8 cellular contexts compared by ENCODE assay signal in genomic region chr3:49017229-49017615, GRCh38. TPM values are rescaled to one million over a fixed set of nuclear protein-coding genes. Genes with fewer than 3 reads are reported as not detected.
DNase-seq lines count a peak whose midpoint lies in the region; ATAC-seq and TF ChIP-seq lines count a peak whose summit lies in the region.

No MANE protein-coding gene starts in this region.

- H3K27ac Mint-ChIP-seq in T-helper 1 cell treated with Interleukin-12 subunit alpha and Interleukin-12 subunit beta and Interleukin-4 antibody, amounts not matched to agents 30 μg/mL and 1 μg/mL, for 36 hours, result peak overlapping the region; percentile 67
- no peak overlapping the region; the same call in 1 of the 2 replicates for H3K27ac Mint-ChIP-seq in WTC11
- peak overlapping the region; percentile 96 for H3K27ac Mint-ChIP-seq in stimulated activated memory B cell treated with anti-CD40 and anti-IgM and Interleukin-4, amounts not matched to agents 10 μg/mL and 1 μg/mL and 100 μg/mL, for 72 hours

- no peak for DNase-seq in T-helper 1 cell
- DNase-seq in WTC11 (ENCODE audit: low spot score), result no peak
- DNase-seq in hepatocyte (ENCODE audit: low spot score), result no peak
- no peak for DNase-seq in cerebellum (ENCODE audit: low spot score)
- DNase-seq in AG08395 (ENCODE audit: low spot score), result no peak

- H4K20me1 ChIP-seq in hepatocyte (ENCODE audit: insufficient read depth, poor library complexity, severe bottlenecking), result peaks cover 37% of the 10 kb centered on the region

- peaks cover 46% of the 10 kb centered on the region for H3K79me2 ChIP-seq in hepatocyte

- H3K36me3 Mint-ChIP-seq in T-helper 1 cell treated with Interleukin-12 subunit alpha and Interleukin-12 subunit beta and Interleukin-4 antibody, amounts not matched to agents 30 μg/mL and 1 μg/mL, for 36 hours (ENCODE audit: low read depth), result peaks cover 14% of the 10 kb centered on the region
- H3K36me3 Mint-ChIP-seq in WTC11, result peaks cover 24% of the 10 kb centered on the region
- H3K36me3 Mint-ChIP-seq in stimulated activated memory B cell treated with anti-CD40 and anti-IgM and Interleukin-4, amounts not matched to agents 10 μg/mL and 1 μg/mL and 100 μg/mL, for 72 hours, result peaks cover 27% of the 10 kb centered on the region

- H3K27me3 ChIP-seq in hepatocyte, result no peaks in the 10 kb centered on the region

- peaks cover 15% of the 10 kb centered on the region for H3K4me1 Mint-ChIP-seq in T-helper 1 cell treated with Interleukin-12 subunit alpha and Interleukin-12 subunit beta and Interleukin-4 antibody, amounts not matched to agents 30 μg/mL and 1 μg/mL, for 36 hours (ENCODE audit: low read depth)
- H3K4me1 Mint-ChIP-seq in WTC11, result peaks cover 18% of the 10 kb centered on the region
- H3K4me1 Mint-ChIP-seq in stimulated activated memory B cell treated with anti-CD40 and anti-IgM and Interleukin-4, amounts not matched to agents 10 μg/mL and 1 μg/mL and 100 μg/mL, for 72 hours, result peaks cover 57% of the 10 kb centered on the region

- H3K36me3 ChIP-seq in hepatocyte (replicated peaks; ENCODE audit: insufficient read depth, low read depth), result no peaks in the 10 kb centered on the region

- peaks cover 30% of the 10 kb centered on the region for H3K4me1 ChIP-seq in hepatocyte (ENCODE audit: insufficient read depth)

- H2AFZ ChIP-seq in hepatocyte, result no peak overlapping the region

- H3K4me3 Mint-ChIP-seq in T-helper 1 cell treated with Interleukin-12 subunit alpha and Interleukin-12 subunit beta and Interleukin-4 antibody, amounts not matched to agents 30 μg/mL and 1 μg/mL, for 36 hours, result peak overlapping the region; percentile 91
- peak overlapping the region; percentile 92 for H3K4me3 Mint-ChIP-seq in WTC11
- peak overlapping the region; percentile 93 for H3K4me3 Mint-ChIP-seq in stimulated activated memory B cell treated with anti-CD40 and anti-IgM and Interleukin-4, amounts not matched to agents 10 μg/mL and 1 μg/mL and 100 μg/mL, for 72 hours

- POLR2A ChIA-PET in WTC11 (lab: Charles Lee), result interaction anchor here (0.5 to 3.6 kb wide), 6 partner anchors 10 to 76 kb away, joined by 3 to 40 read pairs (median 6); partner anchors contain the start of genes IMPDH2, P4HTM and WDR6

- no peaks in the 10 kb centered on the region for H3K9me2 ChIP-seq in hepatocyte (replicated peaks; ENCODE audit: insufficient read depth)

- H3K27me3 Mint-ChIP-seq in T-helper 1 cell treated with Interleukin-12 subunit alpha and Interleukin-12 subunit beta and Interleukin-4 antibody, amounts not matched to agents 30 μg/mL and 1 μg/mL, for 36 hours (ENCODE audit: low read depth), result no peaks in the 10 kb centered on the region
- H3K27me3 Mint-ChIP-seq in WTC11 (ENCODE audit: low read depth), result no peaks in the 10 kb centered on the region
- no peaks in the 10 kb centered on the region for H3K27me3 Mint-ChIP-seq in stimulated activated memory B cell treated with anti-CD40 and anti-IgM and Interleukin-4, amounts not matched to agents 10 μg/mL and 1 μg/mL and 100 μg/mL, for 72 hours

- CTCF ChIA-PET in WTC11 (lab: Charles Lee), result interaction anchor here (2.3 to 8.2 kb wide), 2 partner anchors 10 to 29 kb away, joined by 21 to 101 read pairs; partner anchors contain the start of genes P4HTM and WDR6

- H3K9me3 ChIP-seq in hepatocyte (ENCODE audit: low read depth), result no peaks in the 10 kb centered on the region

- ATAC-seq in WTC11 (no peak), GM18519 (IDR thresholded peaks at IDR 0.05; ENCODE audit: low FRiP score, unreplicated experiment) (no peak)
- ATAC-seq in stimulated activated memory B cell treated with anti-CD40 and anti-IgM and Interleukin-4, amounts not matched to agents 10 μg/mL and 1 μg/mL and 100 μg/mL, for 72 hours, result no peak

- peak overlapping the region; percentile 96 for H3K4me2 ChIP-seq in hepatocyte

- peak overlapping the region; percentile 96 for H3K27ac ChIP-seq in hepatocyte

- peak overlapping the region; percentile 75 for H3K4me3 ChIP-seq in hepatocyte

- H3K9me3 Mint-ChIP-seq in T-helper 1 cell treated with Interleukin-12 subunit alpha and Interleukin-12 subunit beta and Interleukin-4 antibody, amounts not matched to agents 30 μg/mL and 1 μg/mL, for 36 hours, result no peaks in the 10 kb centered on the region
- no peaks in the 10 kb centered on the region for H3K9me3 Mint-ChIP-seq in WTC11
- H3K9me3 Mint-ChIP-seq in stimulated activated memory B cell treated with anti-CD40 and anti-IgM and Interleukin-4, amounts not matched to agents 10 μg/mL and 1 μg/mL and 100 μg/mL, for 72 hours, result no peaks in the 10 kb centered on the region

- TF ChIP-seq CTCF in WTC11 (IDR thresholded peaks at IDR 0.05), result no peak
- TF ChIP-seq CTCF in hepatocyte (IDR thresholded peaks at IDR 0.05; ENCODE audit: poor library complexity), result no peak

- 86% methylated on average over 2 of the region's 2 CpGs for WGBS in hepatocyte (ENCODE audit: low lambda C conversion rate, missing lambda C conversion rate)

TF ChIP-seq in WTC11, 78 proteins besides CTCF, POLR2A, EP300 and RAD21:
- TF ChIP-seq, protein P1, sequence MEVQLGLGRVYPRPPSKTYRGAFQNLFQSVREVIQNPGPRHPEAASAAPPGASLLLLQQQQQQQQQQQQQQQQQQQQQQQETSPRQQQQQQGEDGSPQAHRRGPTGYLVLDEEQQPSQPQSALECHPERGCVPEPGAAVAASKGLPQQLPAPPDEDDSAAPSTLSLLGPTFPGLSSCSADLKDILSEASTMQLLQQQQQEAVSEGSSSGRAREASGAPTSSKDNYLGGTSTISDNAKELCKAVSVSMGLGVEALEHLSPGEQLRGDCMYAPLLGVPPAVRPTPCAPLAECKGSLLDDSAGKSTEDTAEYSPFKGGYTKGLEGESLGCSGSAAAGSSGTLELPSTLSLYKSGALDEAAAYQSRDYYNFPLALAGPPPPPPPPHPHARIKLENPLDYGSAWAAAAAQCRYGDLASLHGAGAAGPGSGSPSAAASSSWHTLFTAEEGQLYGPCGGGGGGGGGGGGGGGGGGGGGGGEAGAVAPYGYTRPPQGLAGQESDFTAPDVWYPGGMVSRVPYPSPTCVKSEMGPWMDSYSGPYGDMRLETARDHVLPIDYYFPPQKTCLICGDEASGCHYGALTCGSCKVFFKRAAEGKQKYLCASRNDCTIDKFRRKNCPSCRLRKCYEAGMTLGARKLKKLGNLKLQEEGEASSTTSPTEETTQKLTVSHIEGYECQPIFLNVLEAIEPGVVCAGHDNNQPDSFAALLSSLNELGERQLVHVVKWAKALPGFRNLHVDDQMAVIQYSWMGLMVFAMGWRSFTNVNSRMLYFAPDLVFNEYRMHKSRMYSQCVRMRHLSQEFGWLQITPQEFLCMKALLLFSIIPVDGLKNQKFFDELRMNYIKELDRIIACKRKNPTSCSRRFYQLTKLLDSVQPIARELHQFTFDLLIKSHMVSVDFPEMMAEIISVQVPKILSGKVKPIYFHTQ (CRISPR knock-in tag; IDR thresholded peaks at IDR 0.05), result no peak
- no peak for TF ChIP-seq ATF1 (CRISPR knock-in tag; IDR thresholded peaks at IDR 0.05)
- TF ChIP-seq NFYB (CRISPR knock-in tag; conservative IDR thresholded peaks at IDR 0.05; ENCODE audit: low read depth), result no peak
- TF ChIP-seq ESRRA (CRISPR knock-in tag; IDR thresholded peaks at IDR 0.05; ENCODE audit: borderline replicate concordance), result no peak
- TF ChIP-seq ZNF396 (CRISPR knock-in tag; IDR thresholded peaks at IDR 0.05; ENCODE audit: borderline replicate concordance), result no peak
- 0 out of 2 replicates have a peak, but pooled peaks have one; percentile 3 for TF ChIP-seq EMX1 (CRISPR knock-in tag; IDR thresholded peaks at IDR 0.05)
- TF ChIP-seq, protein P2, sequence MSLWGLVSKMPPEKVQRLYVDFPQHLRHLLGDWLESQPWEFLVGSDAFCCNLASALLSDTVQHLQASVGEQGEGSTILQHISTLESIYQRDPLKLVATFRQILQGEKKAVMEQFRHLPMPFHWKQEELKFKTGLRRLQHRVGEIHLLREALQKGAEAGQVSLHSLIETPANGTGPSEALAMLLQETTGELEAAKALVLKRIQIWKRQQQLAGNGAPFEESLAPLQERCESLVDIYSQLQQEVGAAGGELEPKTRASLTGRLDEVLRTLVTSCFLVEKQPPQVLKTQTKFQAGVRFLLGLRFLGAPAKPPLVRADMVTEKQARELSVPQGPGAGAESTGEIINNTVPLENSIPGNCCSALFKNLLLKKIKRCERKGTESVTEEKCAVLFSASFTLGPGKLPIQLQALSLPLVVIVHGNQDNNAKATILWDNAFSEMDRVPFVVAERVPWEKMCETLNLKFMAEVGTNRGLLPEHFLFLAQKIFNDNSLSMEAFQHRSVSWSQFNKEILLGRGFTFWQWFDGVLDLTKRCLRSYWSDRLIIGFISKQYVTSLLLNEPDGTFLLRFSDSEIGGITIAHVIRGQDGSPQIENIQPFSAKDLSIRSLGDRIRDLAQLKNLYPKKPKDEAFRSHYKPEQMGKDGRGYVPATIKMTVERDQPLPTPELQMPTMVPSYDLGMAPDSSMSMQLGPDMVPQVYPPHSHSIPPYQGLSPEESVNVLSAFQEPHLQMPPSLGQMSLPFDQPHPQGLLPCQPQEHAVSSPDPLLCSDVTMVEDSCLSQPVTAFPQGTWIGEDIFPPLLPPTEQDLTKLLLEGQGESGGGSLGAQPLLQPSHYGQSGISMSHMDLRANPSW (CRISPR knock-in tag; conservative IDR thresholded peaks at IDR 0.05; ENCODE audit: low read depth), result no peak
TF ChIP-seq in WTC11: peak in this region for 1.

RNA-seq across cellular contexts. Expression of gene DALRD3, which starts 1.2 kb away (rescaled TPM):
- total RNA-seq in WTC11 (2021), result 38.8 to 41.4 TPM (median 39.6 TPM) in 3 replicates
- total RNA-seq in hepatocyte, result 25.0 and 29.3 TPM in 2 replicates
- 27.0 and 40.6 TPM in 2 replicates for polyA plus RNA-seq in hepatocyte
- 37.2 TPM for total RNA-seq in cerebellum

RNA-seq across cellular contexts. Expression of gene NDUFAF3, which starts 4.7 kb away (rescaled TPM):
- total RNA-seq in WTC11 (2021) (36.8 to 50.3 TPM (median 49.6 TPM) in 3 replicates), hepatocyte (58.7 and 70.7 TPM in 2 replicates), cerebellum (26.8 TPM)
- polyA plus RNA-seq in hepatocyte, result 140 and 173 TPM in 2 replicates

RNA-seq across cellular contexts. Expression of gene WDR6, which starts 10.0 kb away (rescaled TPM):
- total RNA-seq in WTC11 (2021) (204 to 213 TPM (median 209 TPM) in 3 replicates), hepatocyte (124 and 157 TPM in 2 replicates), cerebellum (79.4 TPM)
- polyA plus RNA-seq in hepatocyte, result 190 and 215 TPM in 2 replicates

RNA-seq across cellular contexts. Expression of gene IMPDH2, which starts 12.0 kb away (rescaled TPM):
- total RNA-seq in WTC11 (2021) (449 to 472 TPM (median 452 TPM) in 3 replicates), hepatocyte (180 and 184 TPM in 2 replicates), cerebellum (134 TPM)
- 115 TPM in 2 replicates for polyA plus RNA-seq in hepatocyte

RNA-seq across cellular contexts. Expression of gene P4HTM, which starts 27.2 kb away (rescaled TPM):
- 21.9 to 28.8 TPM (median 28.2 TPM) in 3 replicates for total RNA-seq in WTC11 (2021)
- total RNA-seq in hepatocyte, result 39.4 and 42.5 TPM in 2 replicates
- polyA plus RNA-seq in hepatocyte, result 84.0 and 85.3 TPM in 2 replicates
- total RNA-seq in cerebellum, result 44.4 TPM
